8 cellular contexts compared by ENCODE assay signal in genomic region chr3:13484861-13485590, GRCh38. TPM values are rescaled to one million over a fixed set of nuclear protein-coding genes. Genes with fewer than 3 reads are reported as not detected.
DNase-seq lines count a peak whose midpoint lies in the region; ATAC-seq and TF ChIP-seq lines count a peak whose summit lies in the region.

No MANE protein-coding gene starts in this region.

- DNase-seq in AG20443 (ENCODE audit: low spot score), result peak; percentile 59
- peak; percentile 86 for DNase-seq in HT-29 (ENCODE audit: low spot score)
- peak; percentile 74 to 89 for DNase-seq in cardiac muscle cell (ENCODE audit: low read depth in 1 of 2, low spot score in 1 of 2)
- peak; percentile 88 for DNase-seq in retinal pigment epithelial cell (ENCODE audit: low read depth)
- DNase-seq in GM23248, result no peak

- no peaks in the 10 kb centered on the region for H4K20me1 ChIP-seq in GM23248 (ENCODE audit: insufficient read depth)

- TF ChIP-seq CTCF in VCaP (conservative IDR thresholded peaks at IDR 0.05), result no peak
- no peak for TF ChIP-seq CTCF in cardiac muscle cell (IDR thresholded peaks at IDR 0.05; ENCODE audit: low read depth, low read length)
- TF ChIP-seq CTCF in retinal pigment epithelial cell (conservative IDR thresholded peaks at IDR 0.05; ENCODE audit: low read depth, low read length), result no peak

- H3K27me3 ChIP-seq in cardiac muscle cell (no peaks in the 10 kb centered on the region), GM23248 (replicated peaks; ENCODE audit: insufficient read depth) (no peaks in the 10 kb centered on the region)

- peak overlapping the region; percentile 79 for H3K27ac ChIP-seq in VCaP
- H3K27ac ChIP-seq in cardiac muscle cell, result peak overlapping the region; percentile 76
- no peak overlapping the region for H3K27ac ChIP-seq in GM23248

- no peaks in the 10 kb centered on the region for H3K9me3 ChIP-seq in cardiac muscle cell (ENCODE audit: low read depth)
- H3K9me3 ChIP-seq in GM23248 (ENCODE audit: low read depth), result no peaks in the 10 kb centered on the region

- ATAC-seq in HG03175 (IDR thresholded peaks at IDR 0.05; ENCODE audit: unreplicated experiment) (no peak), GM19324 (IDR thresholded peaks at IDR 0.05; ENCODE audit: low FRiP score, unreplicated experiment) (no peak)

- in situ Hi-C loops in GM23248 (cut with MboI), result loop anchor here (25.0 kb wide), 1 partner anchor 402 kb away; the partner anchor contains the start of gene WNT7A

- H3K4me3 ChIP-seq in cardiac muscle cell (no peak overlapping the region), retinal pigment epithelial cell (ENCODE audit: low read length) (no peak overlapping the region), GM23248 (no peak overlapping the region)

- no peak overlapping the region for H3K4me2 ChIP-seq in GM23248 (ENCODE audit: unreplicated experiment)

- H3K4me1 ChIP-seq in cardiac muscle cell (ENCODE audit: low read depth) (peaks cover 18% of the 10 kb centered on the region), GM23248 (ENCODE audit: insufficient read depth) (peaks cover 9% of the 10 kb centered on the region)

- no peaks in the 10 kb centered on the region for H3K36me3 ChIP-seq in cardiac muscle cell
- no peaks in the 10 kb centered on the region for H3K36me3 ChIP-seq in GM23248 (ENCODE audit: low read depth)

- H3K79me2 ChIP-seq in GM23248 (ENCODE audit: insufficient read depth), result no peaks in the 10 kb centered on the region

- H3K9me2 ChIP-seq in GM23248 (ENCODE audit: insufficient read depth), result no peaks in the 10 kb centered on the region

- WGBS in GM23248 (ENCODE audit: low coverage in 1 of 2, low lambda C conversion rate in 2 of 2, missing lambda C conversion rate in 2 of 2), 2 experiments, result 55 to 62% methylated on average over 7 of the region's 7 CpGs

- H2AFZ ChIP-seq in GM23248, result no peak overlapping the region

- no peaks in the 10 kb centered on the region for H3F3A ChIP-seq in GM23248 (ENCODE audit: insufficient read depth)

- H3K9ac ChIP-seq in GM23248, result no peak overlapping the region

RNA-seq across cellular contexts. Expression of gene HDAC11, which starts 4.9 kb away (rescaled TPM):
- 10.5 and 10.6 TPM in 2 replicates for total RNA-seq in HT-29 (2014; rRNA removed; shearing (Covaris generic))
- 35.3 and 35.7 TPM in 2 replicates for total RNA-seq in cardiac muscle cell
- polyA plus RNA-seq in cardiac muscle cell, result 27.1 and 41.4 TPM in 2 replicates
- total RNA-seq in GM23248 (2014; rRNA removed; shearing (Covaris generic)), result 8.7 and 12.2 TPM in 2 replicates
- polyA plus RNA-seq in GM23248 (2016; fragmentation: Nextera tagmentation; extraction: Ambion mirVana), result 11.7 and 12.1 TPM in 2 replicates
